In the genomic region with DNA sequence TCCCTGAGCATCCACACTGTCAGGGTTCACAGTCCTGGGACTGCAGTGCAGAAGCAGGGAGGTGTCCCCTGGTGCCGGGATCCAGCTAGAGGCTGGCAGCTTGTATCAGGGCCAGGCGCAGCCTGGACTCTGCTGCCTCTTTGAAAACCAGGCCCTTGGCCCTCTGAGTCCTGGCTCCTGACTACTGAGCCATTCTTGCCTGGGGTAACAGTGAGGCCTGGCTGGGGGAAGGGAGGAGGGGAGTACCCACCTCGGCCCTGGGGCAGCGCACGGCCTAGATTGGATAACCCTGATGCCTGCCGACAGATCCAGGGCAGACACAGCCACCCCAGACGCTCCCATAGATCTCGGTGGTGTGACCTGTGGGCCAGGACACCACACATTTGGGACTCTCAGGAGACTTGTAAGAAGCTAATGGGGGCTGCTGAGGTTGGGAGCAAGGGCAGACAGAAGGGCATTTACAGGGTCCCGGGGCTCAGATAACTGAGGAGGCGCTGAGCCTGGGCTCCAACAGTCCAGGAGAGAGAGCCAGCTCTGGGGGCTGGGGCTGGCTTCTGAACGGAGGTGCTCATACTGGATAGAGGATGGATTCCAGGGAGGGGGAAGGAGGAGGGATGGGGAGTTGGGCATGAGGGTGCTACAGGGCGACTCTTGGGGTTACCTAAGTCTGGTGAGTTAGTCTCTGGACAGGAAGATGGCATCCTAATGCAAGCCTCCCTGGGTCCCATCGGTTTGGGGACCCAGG, we compare ENCODE assay signal across 1 cellular context.
TF ChIP-seq lines count a peak whose summit lies in the region.

No MANE protein-coding gene starts in this region.

TF ChIP-seq in SK-N-SH, 30 proteins besides CTCF, POLR2A, EP300 and RAD21 (continued from another document):
- TF ChIP-seq, protein P1, sequence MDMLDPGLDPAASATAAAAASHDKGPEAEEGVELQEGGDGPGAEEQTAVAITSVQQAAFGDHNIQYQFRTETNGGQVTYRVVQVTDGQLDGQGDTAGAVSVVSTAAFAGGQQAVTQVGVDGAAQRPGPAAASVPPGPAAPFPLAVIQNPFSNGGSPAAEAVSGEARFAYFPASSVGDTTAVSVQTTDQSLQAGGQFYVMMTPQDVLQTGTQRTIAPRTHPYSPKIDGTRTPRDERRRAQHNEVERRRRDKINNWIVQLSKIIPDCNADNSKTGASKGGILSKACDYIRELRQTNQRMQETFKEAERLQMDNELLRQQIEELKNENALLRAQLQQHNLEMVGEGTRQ (IDR thresholded peaks at IDR 0.05; ENCODE audit: borderline replicate concordance, low read depth, low read length) = no peak
- TF ChIP-seq, protein P2, sequence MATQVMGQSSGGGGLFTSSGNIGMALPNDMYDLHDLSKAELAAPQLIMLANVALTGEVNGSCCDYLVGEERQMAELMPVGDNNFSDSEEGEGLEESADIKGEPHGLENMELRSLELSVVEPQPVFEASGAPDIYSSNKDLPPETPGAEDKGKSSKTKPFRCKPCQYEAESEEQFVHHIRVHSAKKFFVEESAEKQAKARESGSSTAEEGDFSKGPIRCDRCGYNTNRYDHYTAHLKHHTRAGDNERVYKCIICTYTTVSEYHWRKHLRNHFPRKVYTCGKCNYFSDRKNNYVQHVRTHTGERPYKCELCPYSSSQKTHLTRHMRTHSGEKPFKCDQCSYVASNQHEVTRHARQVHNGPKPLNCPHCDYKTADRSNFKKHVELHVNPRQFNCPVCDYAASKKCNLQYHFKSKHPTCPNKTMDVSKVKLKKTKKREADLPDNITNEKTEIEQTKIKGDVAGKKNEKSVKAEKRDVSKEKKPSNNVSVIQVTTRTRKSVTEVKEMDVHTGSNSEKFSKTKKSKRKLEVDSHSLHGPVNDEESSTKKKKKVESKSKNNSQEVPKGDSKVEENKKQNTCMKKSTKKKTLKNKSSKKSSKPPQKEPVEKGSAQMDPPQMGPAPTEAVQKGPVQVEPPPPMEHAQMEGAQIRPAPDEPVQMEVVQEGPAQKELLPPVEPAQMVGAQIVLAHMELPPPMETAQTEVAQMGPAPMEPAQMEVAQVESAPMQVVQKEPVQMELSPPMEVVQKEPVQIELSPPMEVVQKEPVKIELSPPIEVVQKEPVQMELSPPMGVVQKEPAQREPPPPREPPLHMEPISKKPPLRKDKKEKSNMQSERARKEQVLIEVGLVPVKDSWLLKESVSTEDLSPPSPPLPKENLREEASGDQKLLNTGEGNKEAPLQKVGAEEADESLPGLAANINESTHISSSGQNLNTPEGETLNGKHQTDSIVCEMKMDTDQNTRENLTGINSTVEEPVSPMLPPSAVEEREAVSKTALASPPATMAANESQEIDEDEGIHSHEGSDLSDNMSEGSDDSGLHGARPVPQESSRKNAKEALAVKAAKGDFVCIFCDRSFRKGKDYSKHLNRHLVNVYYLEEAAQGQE (IDR thresholded peaks at IDR 0.05; ENCODE audit: low read depth, low read length) = no peak
- TF ChIP-seq YY1 (IDR thresholded peaks at IDR 0.05; ENCODE audit: low read depth) = no peak
